In genomic region chr6:148747145-148747492, GRCh38 we compare ENCODE assay signal across 8 cellular contexts. TPM values are rescaled to one million over a fixed set of nuclear protein-coding genes. Genes with fewer than 3 reads are reported as not detected.
DNase-seq lines count a peak whose midpoint lies in the region; ATAC-seq, FAIRE-seq and TF ChIP-seq lines count a peak whose summit lies in the region.

No MANE protein-coding gene starts in this region.

- TF ChIP-seq RAD21 in A549 (conservative IDR thresholded peaks at IDR 0.05 in 1 of 2, IDR thresholded peaks at IDR 0.05 in 1 of 2) (no peak), GM12878 (IDR thresholded peaks at IDR 0.05; ENCODE audit: insufficient read depth, low read depth, low read length) (no peak)

- H3K36me3 ChIP-seq in GM12878 (ENCODE audit: control insufficient read depth in 2 of 2, insufficient read depth in 2 of 2, low read length in 1 of 2) (no peaks in the 10 kb centered on the region), iPS-18a (ENCODE audit: control insufficient read depth, low read depth, low read length) (no peaks in the 10 kb centered on the region)

- intact Hi-C loops in GM12878 (cut with micrococcal nuclease; ENCODE audit: unreplicated experiment): loop anchor here (2.0 to 5.0 kb wide), 3 partner anchors 14 to 280 kb away; no protein-coding TSS in a partner anchor

- no peak for TF ChIP-seq CTCF in A549 (IDR thresholded peaks at IDR 0.05)
- TF ChIP-seq CTCF in GM12878 (IDR thresholded peaks at IDR 0.05 in 2 of 3, conservative IDR thresholded peaks at IDR 0.05 in 1 of 3; ENCODE audit: control insufficient read depth in 2 of 3, extremely low read depth in 1 of 3, insufficient read depth in 1 of 3, low read depth in 3 of 3, low read length in 3 of 3): no peak

- no TSS peak for BruUV-seq in GM12878 (replicated peaks; lab: Mats Ljungman, UMichigan)

- H3K4me2 ChIP-seq in A549: peak overlapping the region; percentile 86
- H3K4me2 ChIP-seq in GM12878 (ENCODE audit: control insufficient read depth, insufficient read depth): peak overlapping the region; percentile 87; the same call in 1 of the 2 replicates

- no peaks in the 10 kb centered on the region for H4K20me1 ChIP-seq in GM12878 (ENCODE audit: control insufficient read depth, insufficient read depth)

- POLR2A ChIA-PET in A549 (lab: Yijun Ruan, JAX) (no interaction called here), GM12878 (lab: Charles Lee) (interaction anchor here (0.6 kb wide), 1 partner anchor 816 kb away, joined by 5 read pairs; no protein-coding TSS in a partner anchor)

- H3K4me1 ChIP-seq in A549: 0 out of 3 replicates have a peak, but pooled peaks cover 4% of the 10 kb centered on the region
- H3K4me1 ChIP-seq in GM12878 (ENCODE audit: control insufficient read depth, insufficient read depth, low read length): no peaks in the 10 kb centered on the region
- peaks cover 5% of the 10 kb centered on the region for H3K4me1 ChIP-seq in iPS-18a (ENCODE audit: control insufficient read depth, low read depth, low read length)

- no peaks in the 10 kb centered on the region for H3K79me2 ChIP-seq in GM12878 (ENCODE audit: control insufficient read depth, insufficient read depth, low read length)

- CTCF ChIA-PET in A549 (lab: Yijun Ruan, JAX) (interaction anchor here (1.4 kb wide), 1 partner anchor 198 kb away, joined by 5 read pairs; no protein-coding TSS in a partner anchor), GM12878 (lab: Yijun Ruan, JAX) (interaction anchor here (2.6 kb wide), 1 partner anchor 169 kb away, joined by 6 read pairs; no protein-coding TSS in a partner anchor)

- SMC1A ChIA-PET in GM12878 (lab: Charles Lee; ENCODE audit: uncharacterized antibody, unreplicated experiment): interaction anchor here (4.3 kb wide), 1 partner anchor 13 kb away, joined by 42 read pairs; no protein-coding TSS in a partner anchor

- peak overlapping the region; percentile 35; the same call in 1 of the 2 replicates for H3K9ac ChIP-seq in GM12878 (ENCODE audit: control insufficient read depth, insufficient read depth, low read length)
- H3K9ac ChIP-seq in iPS-18a (ENCODE audit: low read length): peak overlapping the region; percentile 59

- ATAC-seq in A549 (peak; percentile 58 to 59), GM18502 (IDR thresholded peaks at IDR 0.05; ENCODE audit: poor library complexity, unreplicated experiment) (peak; percentile 28), GM12878 (peak; percentile 27), GM18873 (IDR thresholded peaks at IDR 0.05; ENCODE audit: low FRiP score, unreplicated experiment) (no peak)

- H3K9me3 ChIP-seq in A549 (no peaks in the 10 kb centered on the region), GM12878 (replicated peaks; ENCODE audit: control insufficient read depth, insufficient read depth, low read length) (no peaks in the 10 kb centered on the region; the same call in 2 of the 3 replicates), iPS-18a (ENCODE audit: control insufficient read depth, low read depth, low read length) (no peaks in the 10 kb centered on the region)

- DNase-seq in A549 (ENCODE audit: low read depth in 1 of 2, low spot score in 1 of 2) (peak in 1 of 2 experiments; percentile 14), M059J (ENCODE audit: low read depth) (peak; percentile 68), GM12878 (ENCODE audit: low read depth, low spot score) (no peak), skeletal muscle cell (ENCODE audit: low read depth) (no peak), retina (no peak)

- FAIRE-seq in A549 (lab: Jason Lieb, UNC) (no peak), GM12878 (lab: Jason Lieb, UNC) (no peak)

- H3K4me3 ChIP-seq in A549 (peak overlapping the region; percentile 89), GM12878 (peak overlapping the region; percentile 64), iPS-18a (ENCODE audit: low read length) (peak overlapping the region; percentile 70), skeletal muscle cell (ENCODE audit: low read depth, low read length) (peak overlapping the region; percentile 77)

- RAD21 ChIA-PET in GM12878 (lab: Charles Lee; ENCODE audit: unreplicated experiment): interaction anchor here (2.1 to 5.9 kb wide), 2 partner anchors 12 to 169 kb away, joined by 7 to 52 read pairs; no protein-coding TSS in a partner anchor

- in situ Hi-C loops in GM12878 (cut with MboI): no loop called here

- H2AFZ ChIP-seq in GM12878 (ENCODE audit: control insufficient read depth, low read depth, low read length): peak overlapping the region; percentile 71

- H3K27ac ChIP-seq in A549 (peak overlapping the region; percentile 67 to 90), GM12878 (ENCODE audit: control insufficient read depth, insufficient read depth) (no peak overlapping the region), iPS-18a (ENCODE audit: low read length) (no peak overlapping the region)

- TF ChIP-seq POLR2A in A549 (IDR thresholded peaks at IDR 0.05; ENCODE audit: low read length) (no peak), GM12878 (IDR thresholded peaks at IDR 0.05; ENCODE audit: low read depth, low read length) (no peak)

- no peak for TF ChIP-seq EP300 in A549 (IDR thresholded peaks at IDR 0.05)
- no peak for TF ChIP-seq EP300 in GM12878 (IDR thresholded peaks at IDR 0.05; ENCODE audit: borderline replicate concordance in 1 of 2, control insufficient read depth in 1 of 2, low read depth in 2 of 2, low read length in 2 of 2)

- WGBS in A549 (ENCODE audit: missing lambda C conversion rate): no CpG with 5 or more reads among the region's 45 CpGs
- 0% methylated on average over 8 of the region's 45 CpGs for WGBS in GM12878 (ENCODE audit: insufficient coverage, insufficient replicate concordance, low lambda C conversion rate, missing lambda C conversion rate)

- H3K27me3 ChIP-seq in GM12878 (replicated peaks in 1 of 2; ENCODE audit: control insufficient read depth in 2 of 2, insufficient read depth in 2 of 2, low read length in 1 of 2) (peaks cover 0 to 17% of the 10 kb centered on the region in 2 experiments; a peak in 2 of 4 replicates), iPS-18a (ENCODE audit: control insufficient read depth, insufficient read depth, low read length) (peaks cover 6% of the 10 kb centered on the region)

TF ChIP-seq in A549, 52 proteins besides CTCF, POLR2A, EP300 and RAD21 (continues in another document):
- TF ChIP-seq ELK1 (IDR thresholded peaks at IDR 0.05; ENCODE audit: low read depth, low read length) (no peak), NFE2L2 (conservative IDR thresholded peaks at IDR 0.05; ENCODE audit: low read length) (no peak), CHD4 (IDR thresholded peaks at IDR 0.05; ENCODE audit: borderline replicate concordance) (no peak), HOXB5 (CRISPR knock-in tag; IDR thresholded peaks at IDR 0.05) (no peak), JUNB (IDR thresholded peaks at IDR 0.05) (no peak), PHF8 (IDR thresholded peaks at IDR 0.05; ENCODE audit: borderline replicate concordance, low read depth) (no peak)

TF ChIP-seq in GM12878, 131 proteins besides CTCF, POLR2A, EP300 and RAD21 (continues in another document):
- peak; percentile 2; the same call in 1 of the 2 replicates for TF ChIP-seq BACH1 (IDR thresholded peaks at IDR 0.05; ENCODE audit: borderline replicate concordance)
- 0 out of 2 replicates have a peak, but pooled peaks have one; percentile 4 for TF ChIP-seq NKRF (conservative IDR thresholded peaks at IDR 0.05)

RNA-seq across cellular contexts. Expression of gene UST, which starts 0.3 kb away (rescaled TPM):
- 0.54 and 0.65 TPM in 2 replicates for polyA plus RNA-seq in A549 (2011; rRNA removed)
- 0.09 and 0.14 TPM in 2 replicates for polyA plus RNA-seq in A549 (2012; cell fraction: cytosol; rRNA removed)
- polyA plus RNA-seq in A549 (2012; cell fraction: nucleus; rRNA removed): 0.06 and 0.09 TPM in 2 replicates
- 1.3 to 1.8 TPM (median 1.7 TPM) in 3 replicates for polyA plus RNA-seq in A549 (2017; fragmentation: RNase III; extraction: RNeasy Plus Mini Kit Qiagen cat#74134 plus additional on column Dnase treatment)
- 0.58 and 1.5 TPM in 2 replicates for polyA minus RNA-seq in A549 (2011; rRNA and poly(A)+ RNA removed)
- 11.3 and 14.4 TPM in 2 replicates for total RNA-seq in M059J (2014; rRNA removed; shearing (Covaris generic))
- total RNA-seq in GM12878 (2013; cell fraction: nucleolus; rRNA removed): 88.0 and 95.1 TPM in 2 replicates
- 1.6 and 2.1 TPM in 2 replicates for total RNA-seq in GM12878 (2014; rRNA removed)
- 2.1 and 2.7 TPM in 2 replicates for total RNA-seq in GM12878 (2014; rRNA removed; fragmentation: Illumina TruSeq; extraction: Trizol)
- 2.2 and 2.4 TPM in 2 replicates for total RNA-seq in GM12878 (2021)
- 6.3 TPM for polyA plus RNA-seq in GM12878 (2011; ENCODE audit: low read depth)
- polyA plus RNA-seq in GM12878 (2011; rRNA removed): 43.3 and 58.0 TPM in 2 replicates
- 25.8 and 30.4 TPM in 2 replicates for polyA plus RNA-seq in GM12878 (2011; cell fraction: cytosol; rRNA removed)
- polyA plus RNA-seq in GM12878 (2011; cell fraction: nucleus; rRNA removed): 23.1 and 29.5 TPM in 2 replicates
- polyA plus RNA-seq in GM12878 (2012): 2.6 and 4.9 TPM in 2 replicates
- 2.4 and 3.8 TPM in 2 replicates for polyA plus RNA-seq in GM12878 (2014; fragmentation: Illumina TruSeq; extraction: Trizol)
- polyA plus RNA-seq in GM12878 (2014; fragmentation: Nextera tagmentation; extraction: Ambion mirVana): 1 to 10 TPM; 3.6 to 3.7 TPM
- 1.4 and 1.8 TPM in 2 replicates for polyA plus RNA-seq in GM12878 (2014; rRNA removed)
- 1 to 10 TPM in 1 of 2 experiments, under 1 TPM in 1; 0.74 to 1.7 TPM for polyA plus RNA-seq in GM12878 (2016; fragmentation: Nextera tagmentation; extraction: Ambion mirVana)
- polyA minus RNA-seq in GM12878 (2011; rRNA and poly(A)+ RNA removed): 38.6 and 38.8 TPM in 2 replicates
- polyA minus RNA-seq in GM12878 (2011; cell fraction: cytosol; rRNA and poly(A)+ RNA removed): 14.5 and 17.2 TPM in 2 replicates
- polyA minus RNA-seq in GM12878 (2011; cell fraction: nucleus; rRNA and poly(A)+ RNA removed): 27.8 and 36.4 TPM in 2 replicates

Comparison
In these comparisons a context has a peak if more than half of its experiments do, and no peak if none do; other contexts are left out.
1. H3K27ac ChIP-seq: peak in A549 (2 of 2); none in GM12878 (single experiment) and iPS-18a (single experiment).
2. Peak in every context shown above with its lines, with median percentiles within 50 percentile points of each other: H3K4me3 ChIP-seq.